In genomic region chr5:56585973-56586740, GRCh38 we compare ENCODE assay signal across 10 cellular contexts.
DNase-seq lines count a peak whose midpoint lies in the region; ATAC-seq and TF ChIP-seq lines count a peak whose summit lies in the region.
"Had no signal": no experiment of that assay in that cellular context is flagged by ENCODE, and none has a peak within 500 bp of the region (broad histone marks: within the 10 kb centered on the region; RNA-seq: fewer than 3 reads in every experiment).

No MANE protein-coding gene starts in this region.

- POLR2A ChIA-PET in AG04450 (lab: Yijun Ruan, JAX), result no interaction called here

- peaks cover 13% of the 10 kb centered on the region for H3K27me3 ChIP-seq in AG04450 (ENCODE audit: control insufficient read depth, insufficient read depth, low read length)
- peaks cover 0 to 5% (median 0%) of the 10 kb centered on the region in 45 donors for H3K27me3 ChIP-seq in dorsolateral prefrontal cortex

- H3K27ac ChIP-seq in AG04450 (ENCODE audit: low read depth, low read length), result no peak overlapping the region
- H3K27ac ChIP-seq in dorsolateral prefrontal cortex, result peak overlapping the region in 2 of 59 donors; percentile 1 to 46

- ATAC-seq in mucosa of descending colon (peak; percentile 30), GM18517 (IDR thresholded peaks at IDR 0.05; ENCODE audit: unreplicated experiment) (no peak), GM21381 (IDR thresholded peaks at IDR 0.05; ENCODE audit: unreplicated experiment) (no peak), GM21786 (IDR thresholded peaks at IDR 0.05; ENCODE audit: unreplicated experiment) (no peak)

- intact Hi-C loops in dorsolateral prefrontal cortex (cut with DNase I), result no loop called here
- intact Hi-C loops in mucosa of descending colon (cut with DNase I, micrococcal nuclease), result no loop called here

- DNase-seq in AG04450 (ENCODE audit: low read depth, low spot score) (no peak), NCI-H146 treated with DMSO at 0.1 percent for 48 hours (lab: John Stamatoyannopoulos, UW; ENCODE audit: unreplicated experiment) (peak; percentile 11), dorsolateral prefrontal cortex (peak in 1 of 10 donors; percentile 13), mucosa of descending colon (peak in 1 of 3 donors; percentile 13), DMS114 treated with DMSO at 0.1 percent for 48 hours (lab: John Stamatoyannopoulos, UW; ENCODE audit: unreplicated experiment) (no peak)
- DNase-seq: activated gamma-delta T cell treated with Interleukin-2 at 50 U/mL for 16 hours, Caco-2 had no signal

- no peak for TF ChIP-seq CTCF in AG04450 (IDR thresholded peaks at IDR 0.05; ENCODE audit: low read depth, low read length)
- no peak for TF ChIP-seq CTCF in dorsolateral prefrontal cortex (IDR thresholded peaks at IDR 0.05 in 54 of 56, conservative IDR thresholded peaks at IDR 0.05 in 2 of 56; ENCODE audit: low read depth in 1 of 56, partially characterized antibody in 56 of 56)
- TF ChIP-seq CTCF in mucosa of descending colon (IDR thresholded peaks at IDR 0.05), result no peak

- H3K36me3 ChIP-seq in mucosa of descending colon (ENCODE audit: low read depth), result no peaks in the 10 kb centered on the region

- H3K4me3 ChIP-seq in AG04450 (ENCODE audit: low read depth, low read length) (0 out of 2 replicates have a peak overlapping the region, but pooled peaks have one; percentile 20), dorsolateral prefrontal cortex (peak overlapping the region in 48 of 59 donors; percentile 1 to 54 (median 34)), mucosa of descending colon (no peak overlapping the region)

- H3K9me3 ChIP-seq in AG04450 (ENCODE audit: control insufficient read depth, insufficient read depth, low read length) (no peaks in the 10 kb centered on the region), mucosa of descending colon (no peaks in the 10 kb centered on the region)
- H3K9me3 ChIP-seq: Caco-2 had no signal

- CTCF ChIA-PET in AG04450 (lab: Charles Lee), result interaction anchor here (0.6 to 1.5 kb wide), 2 partner anchors 288 to 315 kb away, joined by 3 to 6 read pairs; no protein-coding TSS in a partner anchor

- H3K4me1 ChIP-seq in mucosa of descending colon (ENCODE audit: low read depth), result no peaks in the 10 kb centered on the region
